ENCODE assay signal across 12 cellular contexts in the genomic region with DNA sequence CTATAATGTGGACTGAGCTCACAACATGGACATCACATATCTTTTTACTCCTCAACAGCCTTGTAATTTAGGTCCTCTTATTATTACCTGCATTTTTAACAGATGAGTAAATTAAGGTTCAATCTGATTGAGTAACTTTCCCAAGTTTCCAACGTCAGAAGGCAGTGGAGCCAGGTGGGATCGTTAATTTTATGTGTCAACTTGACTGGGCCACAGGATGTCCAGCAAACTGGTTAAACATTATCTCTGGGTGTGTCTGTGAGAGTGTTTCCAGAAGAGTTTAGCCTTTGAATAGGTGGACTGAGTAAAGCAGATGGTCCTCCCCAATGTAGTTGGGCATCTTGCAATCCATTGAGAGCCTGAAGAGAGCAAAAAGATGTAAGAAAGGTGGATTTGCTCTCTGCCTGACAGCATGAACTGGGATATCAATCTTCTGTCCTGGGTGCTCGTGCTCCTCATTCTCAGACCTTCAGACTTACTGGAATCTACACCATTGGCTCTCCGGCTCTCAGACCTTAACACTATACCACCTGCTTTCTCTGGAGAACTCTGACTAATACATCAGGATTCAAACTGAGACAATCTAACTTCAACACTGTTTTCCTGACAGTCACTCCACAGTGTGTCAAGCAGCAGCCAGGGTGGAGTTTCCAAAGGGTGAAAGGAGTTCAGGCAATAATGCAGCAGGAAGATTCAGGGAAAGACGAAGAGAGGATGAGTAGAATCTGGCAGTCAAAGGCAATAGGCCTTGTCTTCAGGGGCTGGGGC. TPM values are rescaled to one million over a fixed set of nuclear protein-coding genes. Genes with fewer than 3 reads are reported as not detected.
DNase-seq lines count a peak whose midpoint lies in the region; ATAC-seq and TF ChIP-seq lines count a peak whose summit lies in the region.
"Had no signal": no experiment of that assay in that cellular context is flagged by ENCODE, and none has a peak within 500 bp of the region (broad histone marks: within the 10 kb centered on the region; RNA-seq: fewer than 3 reads in every experiment).

No MANE protein-coding gene starts in this region.

- ATAC-seq in heart right ventricle, result peak in 3 of 8 donors; percentile 17 to 31 (median 29)
- ATAC-seq in GM21786 (IDR thresholded peaks at IDR 0.05; ENCODE audit: unreplicated experiment), result no peak
- ATAC-seq in GM21619 (IDR thresholded peaks at IDR 0.05; ENCODE audit: unreplicated experiment), result no peak

- H3K79me2 ChIP-seq in GM23248 (ENCODE audit: insufficient read depth) (no peaks in the 10 kb centered on the region), smooth muscle cell (ENCODE audit: low read depth) (no peaks in the 10 kb centered on the region)

- H3K4me3 ChIP-seq in GM23248, result no peak overlapping the region
- H3K4me3 ChIP-seq in astrocyte of the spinal cord (ENCODE audit: low read depth, low read length), result no peak overlapping the region
- H3K4me3 ChIP-seq in heart right ventricle, result no peak overlapping the region
- H3K4me3 ChIP-seq in smooth muscle cell, result no peak overlapping the region
- H3K4me3 ChIP-seq in coronary artery, result no peak overlapping the region
- H3K4me3 ChIP-seq: ascending aorta had no signal

- no peaks in the 10 kb centered on the region for H3K27me3 ChIP-seq in GM23248 (replicated peaks; ENCODE audit: insufficient read depth)
- H3K27me3 ChIP-seq in heart right ventricle, result no peaks in the 10 kb centered on the region
- no peaks in the 10 kb centered on the region for H3K27me3 ChIP-seq in smooth muscle cell (ENCODE audit: low read depth)
- H3K27me3 ChIP-seq: ascending aorta had no signal

- TF ChIP-seq CTCF in astrocyte of the spinal cord (IDR thresholded peaks at IDR 0.05; ENCODE audit: low read depth, low read length) (no peak), heart right ventricle (IDR thresholded peaks at IDR 0.05) (no peak), smooth muscle cell (IDR thresholded peaks at IDR 0.05; ENCODE audit: borderline replicate concordance, insufficient read depth, poor library complexity, severe bottlenecking) (no peak), coronary artery (IDR thresholded peaks at IDR 0.05) (no peak)

- H3F3A ChIP-seq in GM23248 (ENCODE audit: insufficient read depth) (peaks cover 49% of the 10 kb centered on the region), smooth muscle cell (ENCODE audit: low read depth) (no peaks in the 10 kb centered on the region)

- 61 to 66% methylated on average over 5 of the region's 5 CpGs for WGBS in GM23248 (ENCODE audit: low coverage in 1 of 2, low lambda C conversion rate in 2 of 2, missing lambda C conversion rate in 2 of 2), 2 experiments
- 71 to 72% methylated on average over 5 of the region's 5 CpGs for WGBS in heart right ventricle, 2 donors
- 90% methylated on average over 5 of the region's 5 CpGs for WGBS in smooth muscle cell (ENCODE audit: low lambda C conversion rate)

- H3K27ac ChIP-seq in GM23248 (peak overlapping the region; percentile 92), heart right ventricle (peak overlapping the region in 9 of 10 donors; percentile 17 to 82 (median 64)), smooth muscle cell (ENCODE audit: low read depth) (peak overlapping the region; percentile 76), coronary artery (peak overlapping the region in 1 of 2 donors; percentile 58)
- H3K27ac ChIP-seq: ascending aorta had no signal

- no peaks in the 10 kb centered on the region for H4K20me1 ChIP-seq in GM23248 (ENCODE audit: insufficient read depth)
- no peaks in the 10 kb centered on the region for H4K20me1 ChIP-seq in smooth muscle cell (ENCODE audit: low read depth)

- H3K36me3 ChIP-seq in GM23248 (ENCODE audit: low read depth) (no peaks in the 10 kb centered on the region), heart right ventricle (no peaks in the 10 kb centered on the region), smooth muscle cell (ENCODE audit: low read depth) (no peaks in the 10 kb centered on the region)
- H3K36me3 ChIP-seq: ascending aorta had no signal

- peak overlapping the region; percentile 88 for H3K4me2 ChIP-seq in GM23248 (ENCODE audit: unreplicated experiment)
- H3K4me2 ChIP-seq in smooth muscle cell, result no peak overlapping the region

- peaks cover 46% of the 10 kb centered on the region for H3K4me1 ChIP-seq in GM23248 (ENCODE audit: insufficient read depth)
- H3K4me1 ChIP-seq in heart right ventricle, result peaks cover 0 to 27% (median 3%) of the 10 kb centered on the region in 9 donors
- H3K4me1 ChIP-seq in smooth muscle cell (ENCODE audit: low read depth), result no peaks in the 10 kb centered on the region
- H3K4me1 ChIP-seq: ascending aorta had no signal

- H3K9me2 ChIP-seq in GM23248 (ENCODE audit: insufficient read depth), result no peaks in the 10 kb centered on the region

- peak; percentile 50 for DNase-seq in GM23248
- peak; percentile 20 for DNase-seq in astrocyte of the spinal cord (ENCODE audit: low read depth, low spot score)
- no peak for DNase-seq in heart right ventricle
- DNase-seq in smooth muscle cell (lab: John Stamatoyannopoulos, UW; ENCODE audit: unreplicated experiment), result no peak
- no peak for DNase-seq in coronary artery (ENCODE audit: low spot score)
- no peak for DNase-seq in HUDEP-2 (lab: John Stamatoyannopoulos, UW; ENCODE audit: unreplicated experiment in 76 of 76)
- DNase-seq: activated CD4-positive, alpha-beta T cell treated with anti-CD3 and anti-CD28 coated beads for 48 hours; activated T-cell treated with anti-CD3 and anti-CD28 coated beads, Interleukin-2, amount 50 U/mL, for 48 hours; T-helper 1 cell had no signal

- H3K9ac ChIP-seq in GM23248 (peak overlapping the region; percentile 65; the same call in 1 of the 2 replicates), smooth muscle cell (ENCODE audit: low read depth) (no peak overlapping the region)

- H2AFZ ChIP-seq in GM23248 (peak overlapping the region; percentile 42), smooth muscle cell (ENCODE audit: low read depth) (peak overlapping the region; percentile 39)

- in situ Hi-C loops in GM23248 (cut with MboI), result no loop called here
- in situ Hi-C loops in astrocyte of the spinal cord (cut with HindIII; ENCODE audit: low sequenced_read_pairs), result no loop called here

- H3K9me3 ChIP-seq in GM23248 (ENCODE audit: low read depth), result no peaks in the 10 kb centered on the region
- H3K9me3 ChIP-seq in heart right ventricle, result no peaks in the 10 kb centered on the region
- H3K9me3 ChIP-seq in smooth muscle cell (replicated peaks; ENCODE audit: low read depth), result no peaks in the 10 kb centered on the region
- H3K9me3 ChIP-seq: ascending aorta had no signal

- intact Hi-C loops in heart right ventricle (cut with DNase I), result no loop called here

RNA-seq across cellular contexts. Expression of a gene that starts 58.8 kb away (rescaled TPM):
- 23.0 and 24.9 TPM in 2 replicates for total RNA-seq in GM23248 (2014; rRNA removed; shearing (Covaris generic))
- polyA plus RNA-seq in GM23248 (2016; fragmentation: Nextera tagmentation; extraction: Ambion mirVana) (43.9 and 50.8 TPM in 2 replicates), heart right ventricle (1 to 10 TPM; 1.1 to 2.9 TPM), smooth muscle cell (22.6 and 29.4 TPM in 2 replicates)
- total RNA-seq in heart right ventricle (10 to 100 TPM in 1 of 10 donors, 1 to 10 TPM in 9; 4.2 to 11.9 (median 5.9) TPM), smooth muscle cell (37.1 and 37.2 TPM in 2 replicates)

Comparison
In these comparisons a context has a peak if more than half of its experiments do, and no peak if none do; other contexts are left out.
1. DNase-seq: peak in GM23248 (single experiment) and astrocyte of the spinal cord (single experiment); none in heart right ventricle (0 of 2), smooth muscle cell (single experiment), coronary artery (single experiment) and HUDEP-2 (0 of 76).